In the genomic region with DNA sequence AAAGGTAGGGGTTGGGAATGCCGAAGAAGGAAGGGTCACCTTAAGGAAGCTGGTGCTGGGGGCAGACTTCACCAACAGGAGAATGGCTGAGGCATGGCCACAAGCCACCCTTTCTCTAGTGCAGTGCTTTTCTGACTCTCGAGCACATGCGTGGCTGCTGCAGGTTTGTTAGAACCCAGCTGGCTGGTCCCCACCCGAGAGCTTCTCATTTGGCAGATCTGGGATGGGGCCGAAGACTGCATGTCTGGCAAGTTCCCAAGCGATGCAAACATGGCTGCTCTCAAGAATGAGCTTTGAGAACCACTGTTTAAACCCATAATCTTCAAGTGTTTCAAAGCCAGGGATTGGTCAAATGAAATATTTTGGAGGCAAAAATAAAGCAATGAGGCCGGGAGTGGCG, we compare ENCODE assay signal across 22 cellular contexts.
DNase-seq lines count a peak whose midpoint lies in the region; ATAC-seq and TF ChIP-seq lines count a peak whose summit lies in the region.
"Had no signal": no experiment of that assay in that cellular context is flagged by ENCODE, and none has a peak within 500 bp of the region (broad histone marks: within the 10 kb centered on the region; RNA-seq: fewer than 3 reads in every experiment).

No MANE protein-coding gene starts in this region.

- no peak overlapping the region for H3K27ac Mint-ChIP-seq in activated naive CD4-positive, alpha-beta T cell treated with anti-CD3 and anti-CD28 coated beads, Interleukin-2, amount 10 ng/mL, durations not matched to agents 7 days and 5 days
- no peak overlapping the region for H3K27ac Mint-ChIP-seq in activated naive CD4-positive, alpha-beta T cell treated with anti-CD3 and anti-CD28 coated beads, Interleukin-2, amount 50 U/mL, for 72 hours
- H3K27ac Mint-ChIP-seq in CD14-positive monocyte, result no peak overlapping the region
- no peak overlapping the region for H3K27ac Mint-ChIP-seq in CD8-positive, alpha-beta memory T cell
- H3K27ac Mint-ChIP-seq: CD4-positive, CD25-positive, alpha-beta regulatory T cell; CD8-positive, alpha-beta T cell had no signal

- CTCF ChIA-PET in activated naive CD4-positive, alpha-beta T cell treated with anti-CD3 and anti-CD28 coated beads, Interleukin-2, amount 10 ng/mL, durations not matched to agents 7 days and 5 days (lab: Charles Lee), result interaction anchor here (0.5 to 8.9 kb wide), 3 partner anchors 121 to 700 kb away, joined by 3 to 196 read pairs (median 52); no protein-coding TSS in a partner anchor
- CTCF ChIA-PET in CD8-positive, alpha-beta memory T cell (lab: Charles Lee), result no interaction called here

- POLR2A ChIA-PET in CD8-positive, alpha-beta memory T cell (lab: Charles Lee), result no interaction called here

- H3K27me3 Mint-ChIP-seq in activated naive CD4-positive, alpha-beta T cell treated with anti-CD3 and anti-CD28 coated beads, Interleukin-2, amount 10 ng/mL, durations not matched to agents 7 days and 5 days, result peaks cover 12% of the 10 kb centered on the region
- H3K27me3 Mint-ChIP-seq in CD14-positive monocyte (ENCODE audit: low read depth in 3 of 3), result peaks cover 0 to 3% (median 2%) of the 10 kb centered on the region in 3 donors
- peaks cover 0 to 4% of the 10 kb centered on the region in 2 donors for H3K27me3 Mint-ChIP-seq in CD8-positive, alpha-beta memory T cell
- H3K27me3 Mint-ChIP-seq: CD4-positive, CD25-positive, alpha-beta regulatory T cell had no signal

- H3K27me3 ChIP-seq in CD8-positive, alpha-beta memory T cell (ENCODE audit: insufficient read depth, low read length, poor library complexity, severe bottlenecking), result no peaks in the 10 kb centered on the region

- no peaks in the 10 kb centered on the region for H3K36me3 Mint-ChIP-seq in activated naive CD4-positive, alpha-beta T cell treated with anti-CD3 and anti-CD28 coated beads, Interleukin-2, amount 10 ng/mL, durations not matched to agents 7 days and 5 days
- no peaks in the 10 kb centered on the region for H3K36me3 Mint-ChIP-seq in activated naive CD4-positive, alpha-beta T cell treated with anti-CD3 and anti-CD28 coated beads, Interleukin-2, amount 50 U/mL, for 72 hours
- no peaks in the 10 kb centered on the region for H3K36me3 Mint-ChIP-seq in CD14-positive monocyte
- no peaks in the 10 kb centered on the region for H3K36me3 Mint-ChIP-seq in CD8-positive, alpha-beta memory T cell
- H3K36me3 Mint-ChIP-seq: CD4-positive, CD25-positive, alpha-beta regulatory T cell; CD8-positive, alpha-beta T cell had no signal

- H3K36me3 ChIP-seq in CD8-positive, alpha-beta memory T cell (ENCODE audit: insufficient read depth, low read length), result no peaks in the 10 kb centered on the region

- no peak for TF ChIP-seq CTCF in CD14-positive monocyte (IDR thresholded peaks at IDR 0.05)

- no peaks in the 10 kb centered on the region for H3K4me1 ChIP-seq in CD8-positive, alpha-beta memory T cell (ENCODE audit: insufficient read depth, low read length)

- no peaks in the 10 kb centered on the region for H3K9me3 Mint-ChIP-seq in activated naive CD4-positive, alpha-beta T cell treated with anti-CD3 and anti-CD28 coated beads, Interleukin-2, amount 10 ng/mL, durations not matched to agents 7 days and 5 days
- no peaks in the 10 kb centered on the region for H3K9me3 Mint-ChIP-seq in activated naive CD4-positive, alpha-beta T cell treated with anti-CD3 and anti-CD28 coated beads, Interleukin-2, amount 50 U/mL, for 72 hours
- H3K9me3 Mint-ChIP-seq in CD14-positive monocyte, result peaks cover 0 to 2% (median 0%) of the 10 kb centered on the region in 7 donors
- no peaks in the 10 kb centered on the region for H3K9me3 Mint-ChIP-seq in CD8-positive, alpha-beta memory T cell
- H3K9me3 Mint-ChIP-seq: CD8-positive, alpha-beta T cell had no signal

- no peak for ATAC-seq in activated naive CD4-positive, alpha-beta T cell treated with anti-CD3 and anti-CD28 coated beads, Interleukin-2, amount 50 U/mL, for 72 hours
- no peak for ATAC-seq in HG02884 (IDR thresholded peaks at IDR 0.05; ENCODE audit: unreplicated experiment)
- ATAC-seq: A549; CD8-positive, alpha-beta T cell; GM12878 had no signal

- no peak overlapping the region for H3K4me3 ChIP-seq in CD8-positive, alpha-beta memory T cell (ENCODE audit: low read length)
- H3K4me3 ChIP-seq: A549, GM12878, GM23248 had no signal

- no peak overlapping the region for H3K27ac ChIP-seq in CD8-positive, alpha-beta memory T cell (ENCODE audit: low read depth, low read length)
- H3K27ac ChIP-seq: A549, GM23248 had no signal

- peak; percentile 17 for DNase-seq in activated naive CD4-positive, alpha-beta T cell treated with anti-CD3 and anti-CD28 coated beads, Interleukin-2, amount 10 ng/mL, durations not matched to agents 7 days and 5 days
- no peak for DNase-seq in activated naive CD4-positive, alpha-beta T cell treated with anti-CD3 and anti-CD28 coated beads, Interleukin-2, amount 50 U/mL, for 72 hours (ENCODE audit: low spot score in 2 of 2)
- DNase-seq in CD14-positive monocyte (ENCODE audit: low spot score) (peak; percentile 3), mesenteric fat pad (ENCODE audit: low spot score) (peak; percentile 82), NCI-H1417 (lab: John Stamatoyannopoulos, UW) (no peak)
- no peak for DNase-seq in CD8-positive, alpha-beta memory T cell
- DNase-seq: 8988T; ACHN; AML-193; C1 segment of cervical spinal cord; CD4-positive, CD25-positive, alpha-beta regulatory T cell; CD8-positive, alpha-beta T cell; DMS 273 treated with DMSO at 0.1 percent for 48 hours; DMS79; EL; GDM1; GM23248; H7; HCEC 1CT had no signal

- intact Hi-C loops in CD14-positive monocyte (cut with micrococcal nuclease), result no loop called here

- no peak overlapping the region for H3K4me3 Mint-ChIP-seq in activated naive CD4-positive, alpha-beta T cell treated with anti-CD3 and anti-CD28 coated beads, Interleukin-2, amount 10 ng/mL, durations not matched to agents 7 days and 5 days
- no peak overlapping the region for H3K4me3 Mint-ChIP-seq in CD14-positive monocyte
- no peak overlapping the region for H3K4me3 Mint-ChIP-seq in CD8-positive, alpha-beta memory T cell
- H3K4me3 Mint-ChIP-seq: CD4-positive, CD25-positive, alpha-beta regulatory T cell; CD8-positive, alpha-beta T cell had no signal

- no peaks in the 10 kb centered on the region for H3K4me1 Mint-ChIP-seq in activated naive CD4-positive, alpha-beta T cell treated with anti-CD3 and anti-CD28 coated beads, Interleukin-2, amount 10 ng/mL, durations not matched to agents 7 days and 5 days
- H3K4me1 Mint-ChIP-seq in CD14-positive monocyte, result peaks cover 25% of the 10 kb centered on the region
- H3K4me1 Mint-ChIP-seq in CD8-positive, alpha-beta memory T cell, result no peaks in the 10 kb centered on the region
- H3K4me1 Mint-ChIP-seq: CD4-positive, CD25-positive, alpha-beta regulatory T cell had no signal

- no peaks in the 10 kb centered on the region for H3K9me3 ChIP-seq in CD8-positive, alpha-beta memory T cell (ENCODE audit: low read length)

Comparison
In these comparisons a context has a peak if more than half of its experiments do, and no peak if none do; other contexts are left out.
1. DNase-seq: peak in activated naive CD4-positive, alpha-beta T cell treated with anti-CD3 and anti-CD28 coated beads, Interleukin-2, amount 10 ng/mL, durations not matched to agents 7 days and 5 days (single experiment), CD14-positive monocyte (single experiment) and mesenteric fat pad (single experiment); none in activated naive CD4-positive, alpha-beta T cell treated with anti-CD3 and anti-CD28 coated beads, Interleukin-2, amount 50 U/mL, for 72 hours (0 of 2), CD8-positive, alpha-beta memory T cell (0 of 5) and NCI-H1417 (0 of 3).